ENCODE assay signal across 8 cellular contexts in the genomic region with DNA sequence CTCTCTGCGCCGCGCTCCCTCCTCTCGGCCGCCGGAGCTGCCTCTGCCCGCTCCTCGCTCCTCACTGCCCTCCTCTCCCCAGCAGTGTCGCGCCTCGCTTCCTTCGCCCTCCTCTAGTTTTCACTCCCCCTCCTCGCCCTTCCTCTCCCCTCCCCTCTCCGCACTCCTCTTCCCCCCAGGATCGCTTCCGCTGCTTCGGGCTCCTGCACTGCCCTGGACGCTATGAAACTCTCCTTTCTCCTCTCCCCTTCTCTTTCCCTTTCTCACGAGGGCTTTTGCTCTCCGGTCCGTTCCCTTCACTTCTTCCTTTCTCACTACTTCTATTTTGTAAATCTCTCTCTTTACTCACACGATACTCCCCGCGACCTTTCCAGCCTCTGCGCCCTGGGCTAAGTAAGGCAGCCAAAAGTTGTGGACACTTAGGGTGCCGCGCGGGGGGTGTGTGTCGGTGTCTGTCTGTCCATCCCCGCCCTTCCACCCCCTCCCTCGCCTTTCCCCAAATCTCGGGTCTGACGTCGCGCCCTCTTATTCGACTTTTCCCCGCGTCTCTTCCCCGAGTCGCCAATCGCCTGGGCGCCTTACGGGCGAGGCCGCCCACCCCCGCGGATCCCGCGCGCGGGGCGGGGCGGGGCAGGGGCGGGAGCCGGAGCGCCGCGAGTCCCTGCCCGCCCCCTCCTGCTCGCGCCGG. TPM values are rescaled to one million over a fixed set of nuclear protein-coding genes. Genes with fewer than 3 reads are reported as not detected.
DNase-seq lines count a peak whose midpoint lies in the region; ATAC-seq and TF ChIP-seq lines count a peak whose summit lies in the region.

A gene (minus strand): TSS at position 458 of the 688 bp plus-strand sequence. CDS start 737 bp downstream, outside the sequence.

- ATAC-seq in GM19467 (IDR thresholded peaks at IDR 0.05; ENCODE audit: unreplicated experiment) = no peak
- ATAC-seq in HG02973 (IDR thresholded peaks at IDR 0.05; ENCODE audit: unreplicated experiment) = no peak

- peaks cover 0 to 18% (median 0%) of the 10 kb centered on the region in 3 donors for H3K36me3 ChIP-seq in esophagus squamous epithelium
- H3K36me3 ChIP-seq in muscle layer of duodenum (ENCODE audit: control insufficient read depth in 1 of 2, insufficient read depth in 2 of 2, low read length in 2 of 2) = no peaks in the 10 kb centered on the region

- H3K4me3 ChIP-seq in esophagus squamous epithelium = peak within 1 kb of the TSS; percentile 63 to 81 (median 73)
- H3K4me3 ChIP-seq in muscle layer of duodenum (ENCODE audit: low read depth in 1 of 2, low read length in 2 of 2) = peak within 1 kb of the TSS; percentile 65 to 80

- DNase-seq in G401 (ENCODE audit: low spot score) (peak; percentile 32), NCI-H1105 treated with DMSO at 0.1 percent for 48 hours (lab: John Stamatoyannopoulos, UW) (peak; percentile 88), T1000 (lab: John Stamatoyannopoulos, UW) (peak; percentile 55), esophagus squamous epithelium (lab: John Stamatoyannopoulos, UW) (no peak), erythroblast (lab: John Stamatoyannopoulos, UW) (no peak)

- 1 to 6% methylated on average over 35 to 36 of the region's 62 CpGs for WGBS in esophagus squamous epithelium, 2 donors

- H3K9me3 ChIP-seq in esophagus squamous epithelium = no peaks in the 10 kb centered on the region
- no peaks in the 10 kb centered on the region for H3K9me3 ChIP-seq in muscle layer of duodenum (ENCODE audit: control insufficient read depth in 1 of 2, low read length in 2 of 2)

- TF ChIP-seq POLR2A in esophagus squamous epithelium (IDR thresholded peaks at IDR 0.05) = peak in 1 of 4 donors; percentile 43
- TF ChIP-seq POLR2A in erythroblast (IDR thresholded peaks at IDR 0.05; ENCODE audit: low read length) = no peak

- H3K4me1 ChIP-seq in esophagus squamous epithelium (peaks cover 20 to 83% (median 37%) of the 10 kb centered on the region in 3 donors), muscle layer of duodenum (ENCODE audit: control insufficient read depth in 1 of 2, insufficient read depth in 2 of 2, low read length in 2 of 2) (peaks cover 0 to 72% of the 10 kb centered on the region in 2 donors)

- in situ Hi-C loops in G401 (cut with HindIII; ENCODE audit: low sequenced_read_pairs) = no loop called here

- H3K27me3 ChIP-seq in esophagus squamous epithelium = peaks cover 0 to 100% (median 22%) of the 10 kb centered on the region in 4 donors
- H3K27me3 ChIP-seq in muscle layer of duodenum (ENCODE audit: low read depth, low read length) = peaks cover 77% of the 10 kb centered on the region

- H3K27ac ChIP-seq in esophagus squamous epithelium (peak within 1 kb of the TSS; percentile 90 to 97 (median 94)), muscle layer of duodenum (ENCODE audit: low read length) (no peak within 1 kb of the TSS)

- no peak for TF ChIP-seq CTCF in esophagus squamous epithelium (IDR thresholded peaks at IDR 0.05)

- intact Hi-C loops in esophagus squamous epithelium (cut with DNase I) = loop anchor here (5.0 kb wide), 1 partner anchor 646 kb away; a partner anchor contains a TSS

RNA-seq across cellular contexts. Expression of the gene that starts here (rescaled TPM):
- total RNA-seq in G401 (2014; rRNA removed; shearing (Covaris generic)) = not detected in 2 replicates
- 10 to 100 TPM; 18.1 to 27.4 (median 26.4) TPM for total RNA-seq in esophagus squamous epithelium

Comparison
In these comparisons a context has a peak if more than half of its experiments do, and no peak if none do; other contexts are left out.
1. RNA of the gene that starts here (total RNA-seq): 18.1 to 27.4 TPM in esophagus squamous epithelium; not detected in G401; every median in the first group is over 10 times any median in the second.
2. Peak in DNase-seq in G401; RNA of the gene not detected or under 1 TPM.
3. DNase-seq: peak in NCI-H1105 treated with DMSO at 0.1 percent for 48 hours (single experiment) and T1000 (single experiment); none in esophagus squamous epithelium (single experiment) and erythroblast (0 of 2).